In the genomic region with DNA sequence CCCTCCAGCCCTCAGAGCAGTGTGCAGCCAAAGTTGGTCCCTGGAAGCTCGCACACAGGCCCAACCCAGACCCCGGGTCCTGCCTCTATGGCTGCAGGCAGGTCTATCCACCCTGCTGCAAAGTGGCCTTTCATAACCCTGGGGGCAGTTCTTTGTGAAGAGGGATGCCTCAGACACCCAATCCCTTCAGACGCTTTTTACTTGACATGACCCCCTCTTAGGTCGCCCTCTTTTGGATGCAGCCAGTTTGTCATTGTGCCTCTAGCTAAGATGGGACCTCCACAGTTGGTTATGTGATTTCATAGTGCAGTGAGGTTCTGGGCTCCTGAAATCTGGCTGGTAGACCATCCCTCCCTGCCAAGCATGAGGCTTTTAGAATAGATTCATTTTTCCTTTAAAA, we compare ENCODE assay signal across 1 cellular context.
TF ChIP-seq lines count a peak whose summit lies in the region.

No MANE protein-coding gene starts in this region.

TF ChIP-seq in H1, 55 proteins besides CTCF, POLR2A, EP300 and RAD21:
- TF ChIP-seq CHD2 (IDR thresholded peaks at IDR 0.05; ENCODE audit: low read length) (no peak), TCF12 (IDR thresholded peaks at IDR 0.05; ENCODE audit: low read depth, low read length) (no peak), BCL11A (IDR thresholded peaks at IDR 0.05; ENCODE audit: low read depth in 2 of 2, low read length in 2 of 2) (no peak), CTBP2 (IDR thresholded peaks at IDR 0.05; ENCODE audit: borderline replicate concordance, insufficient read depth, insufficient read length, low read length) (no peak), ZNF274 (IDR thresholded peaks at IDR 0.05; ENCODE audit: borderline replicate concordance, extremely low read depth, low read length) (no peak), MAFK (IDR thresholded peaks at IDR 0.05; ENCODE audit: low read depth, low read length) (no peak), EGR1 (IDR thresholded peaks at IDR 0.05; ENCODE audit: borderline replicate concordance, low read depth, low read length) (no peak), POLR2AphosphoS5 (IDR thresholded peaks at IDR 0.05; ENCODE audit: low read depth, low read length) (no peak), KDM5A (IDR thresholded peaks at IDR 0.05; ENCODE audit: low read length) (no peak), PHF8 (conservative IDR thresholded peaks at IDR 0.05; ENCODE audit: low read depth, low read length) (no peak)
